In the genomic region with DNA sequence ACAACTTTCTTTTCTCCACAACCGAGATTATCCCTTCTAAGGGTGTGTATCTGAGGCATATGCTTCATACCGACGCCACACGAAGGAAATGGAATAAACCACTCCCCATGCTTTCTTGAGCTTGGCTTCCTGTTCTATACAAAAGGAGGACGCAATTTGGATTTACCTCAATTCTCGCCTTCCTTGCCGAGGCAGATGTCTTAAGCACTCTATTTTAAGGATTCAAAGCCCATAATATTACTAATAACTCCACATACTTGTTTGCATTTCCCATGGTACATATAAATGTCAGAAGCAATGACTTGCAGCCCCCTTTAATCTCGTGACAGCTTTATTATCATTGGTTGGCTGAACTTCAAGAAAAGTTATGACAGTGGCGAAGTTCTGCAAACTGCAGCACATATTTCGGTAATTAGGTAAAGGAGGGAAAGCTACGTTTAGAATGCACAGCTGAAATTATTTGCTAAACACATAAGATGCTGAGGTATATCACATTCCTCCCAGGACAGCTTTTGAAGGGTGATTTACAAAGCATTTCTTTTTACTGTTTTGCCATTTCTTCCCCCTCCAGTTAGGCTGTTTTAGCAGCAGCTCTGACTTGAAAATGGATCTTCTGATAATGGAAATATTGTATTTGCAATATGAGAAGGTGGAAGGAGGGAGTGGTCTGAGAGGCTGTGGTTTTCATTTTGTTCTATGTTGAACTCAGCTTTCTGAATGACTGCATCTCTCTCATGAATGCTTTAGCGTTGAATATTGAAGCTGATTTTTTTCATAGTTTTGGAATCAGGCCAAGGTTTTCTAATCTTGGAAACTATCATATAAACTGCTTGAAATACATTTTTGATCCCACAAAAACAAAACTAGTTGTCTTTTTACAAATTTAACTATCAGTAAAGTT, we compare ENCODE assay signal across 1 cellular context.
TF ChIP-seq lines count a peak whose summit lies in the region.

No MANE protein-coding gene starts in this region.

TF ChIP-seq in HEK293, 187 proteins besides CTCF, POLR2A, EP300 and RAD21 (continued from another document):
- no peak for TF ChIP-seq ZNF148 (tag by site-specific recombination; IDR thresholded peaks at IDR 0.05; ENCODE audit: borderline replicate concordance)
- TF ChIP-seq ZNF785 (tag by site-specific recombination; IDR thresholded peaks at IDR 0.05): no peak
- no peak for TF ChIP-seq ZNF146 (tag by site-specific recombination; IDR thresholded peaks at IDR 0.05)
- TF ChIP-seq, protein P1, sequence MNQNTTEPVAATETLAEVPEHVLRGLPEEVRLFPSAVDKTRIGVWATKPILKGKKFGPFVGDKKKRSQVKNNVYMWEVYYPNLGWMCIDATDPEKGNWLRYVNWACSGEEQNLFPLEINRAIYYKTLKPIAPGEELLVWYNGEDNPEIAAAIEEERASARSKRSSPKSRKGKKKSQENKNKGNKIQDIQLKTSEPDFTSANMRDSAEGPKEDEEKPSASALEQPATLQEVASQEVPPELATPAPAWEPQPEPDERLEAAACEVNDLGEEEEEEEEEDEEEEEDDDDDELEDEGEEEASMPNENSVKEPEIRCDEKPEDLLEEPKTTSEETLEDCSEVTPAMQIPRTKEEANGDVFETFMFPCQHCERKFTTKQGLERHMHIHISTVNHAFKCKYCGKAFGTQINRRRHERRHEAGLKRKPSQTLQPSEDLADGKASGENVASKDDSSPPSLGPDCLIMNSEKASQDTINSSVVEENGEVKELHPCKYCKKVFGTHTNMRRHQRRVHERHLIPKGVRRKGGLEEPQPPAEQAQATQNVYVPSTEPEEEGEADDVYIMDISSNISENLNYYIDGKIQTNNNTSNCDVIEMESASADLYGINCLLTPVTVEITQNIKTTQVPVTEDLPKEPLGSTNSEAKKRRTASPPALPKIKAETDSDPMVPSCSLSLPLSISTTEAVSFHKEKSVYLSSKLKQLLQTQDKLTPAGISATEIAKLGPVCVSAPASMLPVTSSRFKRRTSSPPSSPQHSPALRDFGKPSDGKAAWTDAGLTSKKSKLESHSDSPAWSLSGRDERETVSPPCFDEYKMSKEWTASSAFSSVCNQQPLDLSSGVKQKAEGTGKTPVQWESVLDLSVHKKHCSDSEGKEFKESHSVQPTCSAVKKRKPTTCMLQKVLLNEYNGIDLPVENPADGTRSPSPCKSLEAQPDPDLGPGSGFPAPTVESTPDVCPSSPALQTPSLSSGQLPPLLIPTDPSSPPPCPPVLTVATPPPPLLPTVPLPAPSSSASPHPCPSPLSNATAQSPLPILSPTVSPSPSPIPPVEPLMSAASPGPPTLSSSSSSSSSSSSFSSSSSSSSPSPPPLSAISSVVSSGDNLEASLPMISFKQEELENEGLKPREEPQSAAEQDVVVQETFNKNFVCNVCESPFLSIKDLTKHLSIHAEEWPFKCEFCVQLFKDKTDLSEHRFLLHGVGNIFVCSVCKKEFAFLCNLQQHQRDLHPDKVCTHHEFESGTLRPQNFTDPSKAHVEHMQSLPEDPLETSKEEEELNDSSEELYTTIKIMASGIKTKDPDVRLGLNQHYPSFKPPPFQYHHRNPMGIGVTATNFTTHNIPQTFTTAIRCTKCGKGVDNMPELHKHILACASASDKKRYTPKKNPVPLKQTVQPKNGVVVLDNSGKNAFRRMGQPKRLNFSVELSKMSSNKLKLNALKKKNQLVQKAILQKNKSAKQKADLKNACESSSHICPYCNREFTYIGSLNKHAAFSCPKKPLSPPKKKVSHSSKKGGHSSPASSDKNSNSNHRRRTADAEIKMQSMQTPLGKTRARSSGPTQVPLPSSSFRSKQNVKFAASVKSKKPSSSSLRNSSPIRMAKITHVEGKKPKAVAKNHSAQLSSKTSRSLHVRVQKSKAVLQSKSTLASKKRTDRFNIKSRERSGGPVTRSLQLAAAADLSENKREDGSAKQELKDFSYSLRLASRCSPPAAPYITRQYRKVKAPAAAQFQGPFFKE (tag by site-specific recombination; IDR thresholded peaks at IDR 0.05; ENCODE audit: borderline replicate concordance): no peak
- TF ChIP-seq, protein P2, sequence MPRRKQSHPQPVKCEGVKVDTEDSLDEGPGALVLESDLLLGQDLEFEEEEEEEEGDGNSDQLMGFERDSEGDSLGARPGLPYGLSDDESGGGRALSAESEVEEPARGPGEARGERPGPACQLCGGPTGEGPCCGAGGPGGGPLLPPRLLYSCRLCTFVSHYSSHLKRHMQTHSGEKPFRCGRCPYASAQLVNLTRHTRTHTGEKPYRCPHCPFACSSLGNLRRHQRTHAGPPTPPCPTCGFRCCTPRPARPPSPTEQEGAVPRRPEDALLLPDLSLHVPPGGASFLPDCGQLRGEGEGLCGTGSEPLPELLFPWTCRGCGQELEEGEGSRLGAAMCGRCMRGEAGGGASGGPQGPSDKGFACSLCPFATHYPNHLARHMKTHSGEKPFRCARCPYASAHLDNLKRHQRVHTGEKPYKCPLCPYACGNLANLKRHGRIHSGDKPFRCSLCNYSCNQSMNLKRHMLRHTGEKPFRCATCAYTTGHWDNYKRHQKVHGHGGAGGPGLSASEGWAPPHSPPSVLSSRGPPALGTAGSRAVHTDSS (tag by site-specific recombination; IDR thresholded peaks at IDR 0.05): peak; percentile 54
- TF ChIP-seq ZNF624 (tag by site-specific recombination; IDR thresholded peaks at IDR 0.05): no peak
- TF ChIP-seq ZNF350 (tag by site-specific recombination; IDR thresholded peaks at IDR 0.05): no peak
- no peak for TF ChIP-seq ZNF114 (tag by site-specific recombination; IDR thresholded peaks at IDR 0.05)
- TF ChIP-seq ZNF677 (tag by site-specific recombination; IDR thresholded peaks at IDR 0.05): no peak
- no peak for TF ChIP-seq GLIS2 (tag by site-specific recombination; IDR thresholded peaks at IDR 0.05)
- TF ChIP-seq ZNF555 (tag by site-specific recombination; conservative IDR thresholded peaks at IDR 0.05): no peak
- no peak for TF ChIP-seq ZNF112 (tag by site-specific recombination; IDR thresholded peaks at IDR 0.05)
